Comparison of ENCODE assay signal across 28 cellular contexts in the genomic region with DNA sequence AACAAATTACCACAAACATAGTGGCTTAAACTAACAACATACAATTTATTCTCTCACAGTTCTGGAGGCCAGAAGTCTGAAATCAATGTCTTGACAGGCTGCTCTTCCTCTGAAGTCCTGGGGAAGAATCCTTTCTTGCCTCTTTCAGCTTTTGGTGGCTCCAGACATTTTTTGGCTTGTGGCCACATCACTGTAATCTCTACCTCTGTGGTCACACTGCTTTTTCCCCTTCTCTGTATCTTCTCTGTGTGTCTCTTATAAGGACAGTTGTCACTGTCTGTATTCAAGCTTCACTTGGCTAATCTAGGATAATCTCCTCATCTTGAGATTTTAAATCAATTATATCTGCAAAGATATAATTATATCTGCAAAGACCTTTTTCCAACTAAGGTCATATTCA.
"Had no signal": no experiment of that assay in that cellular context is flagged by ENCODE, and none has a peak within 500 bp of the region (broad histone marks: within the 10 kb centered on the region; RNA-seq: fewer than 3 reads in every experiment).

No MANE protein-coding gene starts in this region.

- H3K27me3 ChIP-seq: adrenal gland, breast epithelium, Peyer's patch had no signal

- H3K4me3 ChIP-seq: adrenal gland, body of pancreas, breast epithelium, Peyer's patch, SK-N-MC had no signal

- H3K27ac ChIP-seq: adrenal gland, body of pancreas, breast epithelium, Peyer's patch, RWPE1, SK-N-MC had no signal

- DNase-seq: activated CD4-positive, alpha-beta T cell treated with anti-CD3 and anti-CD28 coated beads for 36 hours; activated CD4-positive, alpha-beta T cell treated with anti-CD3 and anti-CD28 coated beads, Interleukin-2, amount 10 ng/mL, durations not matched to agents 7 days and 5 days; activated CD4-positive, alpha-beta T cell treated with anti-CD3 and anti-CD28 coated beads, Interleukin-2, amount 50 U/mL, for 48 hours; activated CD8-positive, alpha-beta T cell treated with anti-CD3 and anti-CD28 coated beads, Interleukin-2, amount 10 ng/mL, durations not matched to agents 7 days and 5 days; activated gamma-delta T cell treated with Interleukin-2 at 50 U/mL for 16 hours; activated naive CD4-positive, alpha-beta T cell treated with anti-CD3 and anti-CD28 coated beads for 36 hours; activated T-cell treated with anti-CD3 and anti-CD28 coated beads, Interleukin-2, amount 50 U/mL, for 24 hours; adrenal gland; body of pancreas; NCI-H1092 treated with DMSO at 0.1 percent for 48 hours; NCI-H1417 treated with DMSO at 0.1 percent for 48 hours; NCI-H187 treated with DMSO at 0.1 percent for 48 hours; NCI-H2081; NCI-H2171 treated with DMSO at 0.1 percent for 48 hours; NCI-H2227 treated with DMSO at 0.1 percent for 48 hours; NCI-H446; NCI-H510A treated with DMSO at 0.1 percent for 48 hours; NCI-H526 treated with DMSO at 0.1 percent for 48 hours; NCI-H774; Peyer's patch; SIG-M5 had no signal

- ATAC-seq: activated CD4-positive, alpha-beta T cell treated with anti-CD3 and anti-CD28 coated beads for 36 hours; activated CD4-positive, CD25-positive, alpha-beta regulatory T cell treated with anti-CD3 and anti-CD28 coated beads, Interleukin-2, amount 50 U/mL, for 24 hours; activated CD8-positive, alpha-beta T cell treated with anti-CD3 and anti-CD28 coated beads, Interleukin-2, amount 10 ng/mL, durations not matched to agents 7 days and 5 days; activated naive CD4-positive, alpha-beta T cell treated with anti-CD3 and anti-CD28 coated beads, Interleukin-2, amount 50 U/mL, for 72 hours; body of pancreas; Right ventricle myocardium inferior; WTC11 had no signal

- H3K9me3 ChIP-seq: adrenal gland, body of pancreas, breast epithelium, Peyer's patch had no signal

- H3K36me3 ChIP-seq: adrenal gland, breast epithelium, Peyer's patch had no signal

- H3K4me1 ChIP-seq: adrenal gland, body of pancreas, breast epithelium, Peyer's patch had no signal
